ENCODE assay signal across 8 cellular contexts in genomic region chr12:92445253-92446081, GRCh38.
DNase-seq lines count a peak whose midpoint lies in the region; ATAC-seq and TF ChIP-seq lines count a peak whose summit lies in the region.

No MANE protein-coding gene starts in this region.

- H3K36me3 ChIP-seq in Caco-2 (ENCODE audit: control insufficient read depth, insufficient read depth, low read length) (no peaks in the 10 kb centered on the region), body of pancreas (replicated peaks in 1 of 2; ENCODE audit: insufficient read depth in 1 of 2, low read depth in 2 of 2) (no peaks in the 10 kb centered on the region)

- H3K4me3 Mint-ChIP-seq in Caco-2 (ENCODE audit: unreplicated experiment) (no peak overlapping the region), glutamatergic neuron (ENCODE audit: unreplicated experiment) (no peak overlapping the region)

- no peaks in the 10 kb centered on the region for H3K4me1 Mint-ChIP-seq in Caco-2 (ENCODE audit: low read depth, unreplicated experiment)
- peaks cover 5% of the 10 kb centered on the region for H3K4me1 Mint-ChIP-seq in glutamatergic neuron (ENCODE audit: low read depth, unreplicated experiment)

- POLR2A ChIA-PET in Caco-2 (lab: Charles Lee) = no interaction called here

- TF ChIP-seq CTCF in Caco-2 (IDR thresholded peaks at IDR 0.05; ENCODE audit: insufficient read depth in 1 of 2, low read depth in 1 of 2, low read length in 1 of 2, severe bottlenecking in 1 of 2, unreplicated experiment in 1 of 2) (no peak), body of pancreas (IDR thresholded peaks at IDR 0.05) (no peak), glutamatergic neuron (IDR thresholded peaks at IDR 0.05; ENCODE audit: partially characterized antibody, unreplicated experiment) (no peak)

- H3K9me3 Mint-ChIP-seq in Caco-2 (ENCODE audit: unreplicated experiment) = no peaks in the 10 kb centered on the region
- H3K9me3 Mint-ChIP-seq in glutamatergic neuron (ENCODE audit: unreplicated experiment) = no peaks in the 10 kb centered on the region

- intact Hi-C loops in left ventricle myocardium superior (cut with micrococcal nuclease) (no loop called here), Caco-2 (cut with micrococcal nuclease; ENCODE audit: unreplicated experiment) (no loop called here), body of pancreas (cut with DNase I) (no loop called here)

- H3K27ac ChIP-seq in body of pancreas = peak overlapping the region in 2 of 4 donors; percentile 2 to 48

- H3K27me3 Mint-ChIP-seq in Caco-2 (ENCODE audit: insufficient read depth, unreplicated experiment) (no peaks in the 10 kb centered on the region), glutamatergic neuron (ENCODE audit: unreplicated experiment) (no peaks in the 10 kb centered on the region)

- ATAC-seq in GM21381 (IDR thresholded peaks at IDR 0.05; ENCODE audit: unreplicated experiment) = peak; percentile 87
- peak; percentile 78 for ATAC-seq in HG03575 (IDR thresholded peaks at IDR 0.05; ENCODE audit: extremely low read depth, insufficient number of reproducible peaks, low FRiP score, unreplicated experiment)
- ATAC-seq in left ventricle myocardium superior = peak; percentile 82
- no peak for ATAC-seq in body of pancreas

- CTCF ChIA-PET in Caco-2 (lab: Charles Lee) = no interaction called here

- no peak for TF ChIP-seq POLR2A in body of pancreas (IDR thresholded peaks at IDR 0.05)

- H3K9me3 ChIP-seq in Caco-2 (no peaks in the 10 kb centered on the region), body of pancreas (no peaks in the 10 kb centered on the region)

- H3K4me3 ChIP-seq in GM08714 (ENCODE audit: low read length) (peak overlapping the region; percentile 4; the same call in 1 of the 2 replicates), Caco-2 (ENCODE audit: low read depth, low read length) (no peak overlapping the region), body of pancreas (no peak overlapping the region)

- H3K27ac Mint-ChIP-seq in Caco-2 (ENCODE audit: unreplicated experiment) (no peak overlapping the region), glutamatergic neuron (ENCODE audit: unreplicated experiment) (no peak overlapping the region)

- no peaks in the 10 kb centered on the region for H3K4me1 ChIP-seq in Caco-2
- H3K4me1 ChIP-seq in body of pancreas = no peaks in the 10 kb centered on the region

- DNase-seq in left ventricle myocardium superior (no peak), Caco-2 (no peak), cerebellum (ENCODE audit: low spot score) (no peak), body of pancreas (no peak), glutamatergic neuron (no peak)

- WGBS in body of pancreas, 2 donors = 69 to 76% methylated on average over 10 of the region's 10 CpGs

- H3K27me3 ChIP-seq in Caco-2 (replicated peaks; ENCODE audit: control insufficient read depth, insufficient read depth, low read length) (no peaks in the 10 kb centered on the region), body of pancreas (no peaks in the 10 kb centered on the region)

- H3K36me3 Mint-ChIP-seq in Caco-2 (ENCODE audit: insufficient read depth, unreplicated experiment) (no peaks in the 10 kb centered on the region), glutamatergic neuron (ENCODE audit: unreplicated experiment) (no peaks in the 10 kb centered on the region)

- BruUV-seq in Caco-2 (replicated peaks; lab: Mats Ljungman, UMichigan) = no TSS peak
